Comparison of ENCODE assay signal across 25 cellular contexts in the genomic region with DNA sequence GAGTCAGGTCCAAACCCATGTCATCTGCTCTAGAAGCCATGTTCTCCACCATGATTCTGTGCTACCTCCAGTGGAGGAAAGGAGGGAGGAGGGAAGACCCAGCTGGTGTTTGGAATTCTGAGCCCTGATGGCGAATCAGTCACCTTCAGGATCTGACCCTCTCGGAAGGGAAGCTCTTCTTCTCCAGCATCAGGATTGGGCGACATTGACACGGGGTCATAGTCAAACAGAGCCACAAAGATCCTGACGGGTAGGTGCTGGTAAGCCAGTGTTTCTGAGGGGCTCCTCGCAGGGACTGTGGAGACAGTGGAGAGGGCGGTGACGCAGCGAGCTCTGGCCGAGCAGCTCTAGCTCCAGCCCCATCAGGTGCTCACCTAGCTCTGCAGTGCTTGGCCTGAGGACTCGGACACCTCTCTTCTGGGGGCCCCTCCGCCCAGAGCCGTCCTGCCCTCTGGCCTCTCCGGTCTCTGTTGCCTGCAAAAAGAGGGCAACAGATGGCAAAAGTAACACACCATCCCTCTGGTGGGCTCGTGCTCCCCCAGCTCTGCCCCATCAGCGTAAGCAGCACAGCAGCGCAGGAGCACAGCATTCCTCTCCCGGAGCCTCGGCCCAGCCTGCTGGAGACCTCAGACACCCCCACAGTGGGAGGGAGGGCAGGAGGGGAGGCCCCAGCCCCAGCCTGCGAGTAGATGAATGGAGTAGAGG. TPM values are rescaled to one million over a fixed set of nuclear protein-coding genes. Genes with fewer than 3 reads are reported as not detected.
DNase-seq lines count a peak whose midpoint lies in the region; ATAC-seq and TF ChIP-seq lines count a peak whose summit lies in the region.
"Had no signal": no experiment of that assay in that cellular context is flagged by ENCODE, and none has a peak within 500 bp of the region (broad histone marks: within the 10 kb centered on the region; RNA-seq: fewer than 3 reads in every experiment).

No MANE protein-coding gene starts in this region.

- DNase-seq in SK-N-SH (peak; percentile 26), WTC11 (ENCODE audit: low spot score) (no peak), immature natural killer cell (no peak), MM.1S (no peak)
- peak; percentile 13 for DNase-seq in stimulated activated CD8-positive, alpha-beta memory T cell treated with anti-CD3 and anti-CD28 coated beads, Interleukin-4, amount 100 ng/mL, for 48 hours
- no peak for DNase-seq in effector memory CD4-positive, alpha-beta T cell
- DNase-seq: activated T-cell treated with anti-CD3 and anti-CD28 coated beads, Interleukin-2, amount 50 U/mL, for 1 hour; brain microvascular endothelial cell; CD4-positive, alpha-beta T cell; effector memory CD8-positive, alpha-beta T cell; esophagus squamous epithelium; gastrocnemius medialis; NCI-H2029 treated with DMSO at 0.1 percent for 48 hours; NCI-H226; small intestine; stimulated activated CD4-positive, alpha-beta T cell treated with anti-CD3 and anti-CD28 coated beads, Interleukin-2, amount 100 ng/mL, for 48 hours had no signal

- H3K4me1 ChIP-seq in SK-N-SH (ENCODE audit: control insufficient read depth in 1 of 2, insufficient read depth in 2 of 2, low read depth in 1 of 2, low read length in 1 of 2) (peaks cover 0 to 3% of the 10 kb centered on the region in 2 experiments; a peak in 1 of 4 replicates), MM.1S (ENCODE audit: low read length) (no peaks in the 10 kb centered on the region; the same call in 1 of the 2 replicates)
- no peaks in the 10 kb centered on the region for H3K4me1 ChIP-seq in effector memory CD4-positive, alpha-beta T cell (ENCODE audit: control insufficient read depth, insufficient read depth, low read length, poor library complexity, severe bottlenecking)
- H3K4me1 ChIP-seq: esophagus squamous epithelium, gastrocnemius medialis had no signal

- H3K79me2 ChIP-seq in SK-N-SH (ENCODE audit: insufficient read depth): no peaks in the 10 kb centered on the region
- no peaks in the 10 kb centered on the region for H3K79me2 ChIP-seq in MM.1S (ENCODE audit: low read length)

- peaks cover 14% of the 10 kb centered on the region for H3K4me1 Mint-ChIP-seq in WTC11
- peaks cover 9 to 14% of the 10 kb centered on the region in 2 donors for H3K4me1 Mint-ChIP-seq in immature natural killer cell

- H3K9me3 Mint-ChIP-seq in WTC11 (no peaks in the 10 kb centered on the region), immature natural killer cell (no peaks in the 10 kb centered on the region)
- H3K9me3 Mint-ChIP-seq: CD4-positive, alpha-beta T cell; effector memory CD8-positive, alpha-beta T cell; stimulated activated naive CD8-positive, alpha-beta T cell treated with anti-CD3 and anti-CD28 coated beads, Interleukin-15, Interleukin-2, amounts not matched to agents 100 ng/mL and 50 ng/mL, for 24 hours had no signal

- H3K27ac Mint-ChIP-seq in WTC11: no peak overlapping the region
- peak overlapping the region in 4 of 6 donors; percentile 45 to 62 (median 55) for H3K27ac Mint-ChIP-seq in immature natural killer cell
- H3K27ac Mint-ChIP-seq: CD4-positive, alpha-beta T cell; stimulated activated naive CD8-positive, alpha-beta T cell treated with anti-CD3 and anti-CD28 coated beads, Interleukin-15, Interleukin-2, amounts not matched to agents 100 ng/mL and 50 ng/mL, for 24 hours had no signal

- WGBS in SK-N-SH (ENCODE audit: low lambda C conversion rate): 57% methylated on average over 13 of the region's 20 CpGs

- POLR2A ChIA-PET in SK-N-SH (lab: Yijun Ruan, JAX): no interaction called here
- POLR2A ChIA-PET in WTC11 (lab: Charles Lee): interaction anchor here (0.7 to 0.9 kb wide), 3 partner anchors 24 to 110 kb away, joined by 3 read pairs; partner anchors contain the start of gene RNF43

- H3K4me3 Mint-ChIP-seq in WTC11: no peak overlapping the region
- H3K4me3 Mint-ChIP-seq in immature natural killer cell: no peak overlapping the region
- H3K4me3 Mint-ChIP-seq: CD4-positive, alpha-beta T cell; effector memory CD8-positive, alpha-beta T cell; stimulated activated naive CD8-positive, alpha-beta T cell treated with anti-CD3 and anti-CD28 coated beads, Interleukin-15, Interleukin-2, amounts not matched to agents 100 ng/mL and 50 ng/mL, for 24 hours had no signal

- no peaks in the 10 kb centered on the region for H3K27me3 ChIP-seq in SK-N-SH (ENCODE audit: insufficient read depth)
- H3K27me3 ChIP-seq in effector memory CD4-positive, alpha-beta T cell (replicated peaks; ENCODE audit: control insufficient read depth, insufficient read depth, low read length, poor library complexity, severe bottlenecking): no peaks in the 10 kb centered on the region
- no peaks in the 10 kb centered on the region for H3K27me3 ChIP-seq in MM.1S (replicated peaks; ENCODE audit: insufficient read depth, low read length)
- H3K27me3 ChIP-seq: brain microvascular endothelial cell, esophagus squamous epithelium, gastrocnemius medialis, neutrophil, tibial nerve had no signal

- H3K4me3 ChIP-seq in SK-N-SH (ENCODE audit: low read depth in 2 of 2, low read length in 1 of 2) (no peak overlapping the region), MM.1S (ENCODE audit: low read length) (no peak overlapping the region)
- H3K4me3 ChIP-seq in effector memory CD4-positive, alpha-beta T cell (ENCODE audit: insufficient read depth, low read depth, low read length, poor library complexity, severe bottlenecking): no peak overlapping the region
- H3K4me3 ChIP-seq: esophagus squamous epithelium, gastrocnemius medialis, K562, tibial nerve had no signal

- no peaks in the 10 kb centered on the region for H3K36me3 ChIP-seq in SK-N-SH (replicated peaks in 1 of 2; ENCODE audit: control insufficient read depth in 1 of 2, insufficient read depth in 2 of 2, low read length in 1 of 2)
- peaks cover 13% of the 10 kb centered on the region for H3K36me3 ChIP-seq in effector memory CD4-positive, alpha-beta T cell (ENCODE audit: control insufficient read depth, insufficient read depth, low read length)
- H3K36me3 ChIP-seq in MM.1S (replicated peaks; ENCODE audit: insufficient read depth, low read length): no peaks in the 10 kb centered on the region
- H3K36me3 ChIP-seq: brain microvascular endothelial cell, esophagus squamous epithelium, gastrocnemius medialis, neutrophil had no signal

- H3K36me3 Mint-ChIP-seq in WTC11: no peaks in the 10 kb centered on the region
- H3K36me3 Mint-ChIP-seq in immature natural killer cell: peaks cover 10 to 25% (median 15%) of the 10 kb centered on the region in 3 donors

- H3K9me3 ChIP-seq in SK-N-SH: no peaks in the 10 kb centered on the region
- H3K9me3 ChIP-seq in effector memory CD4-positive, alpha-beta T cell (ENCODE audit: control insufficient read depth, low read length): no peaks in the 10 kb centered on the region
- no peaks in the 10 kb centered on the region for H3K9me3 ChIP-seq in MM.1S (replicated peaks; ENCODE audit: insufficient read depth, low read length)
- H3K9me3 ChIP-seq: esophagus squamous epithelium, gastrocnemius medialis, neutrophil, tibial nerve had no signal

- TF ChIP-seq RAD21 in SK-N-SH (IDR thresholded peaks at IDR 0.05; ENCODE audit: low read length): no peak

- ATAC-seq in SK-N-SH treated with all-trans-retinoic acid at 6 μM for 48 hours (no peak), WTC11 (no peak), HG03460 (IDR thresholded peaks at IDR 0.05; ENCODE audit: unreplicated experiment) (no peak)
- ATAC-seq: effector memory CD8-positive, alpha-beta T cell; gastrocnemius medialis; K562 had no signal

- no peak overlapping the region for H3K9ac ChIP-seq in SK-N-SH
- H3K9ac ChIP-seq in MM.1S (ENCODE audit: low read length): no peak overlapping the region

- H3K27me3 Mint-ChIP-seq in WTC11 (ENCODE audit: low read depth) (no peaks in the 10 kb centered on the region; the same call in 1 of the 2 replicates), immature natural killer cell (ENCODE audit: low read depth in 3 of 3) (peaks cover 0 to 8% (median 0%) of the 10 kb centered on the region in 3 donors)
- H3K27me3 Mint-ChIP-seq: CD4-positive, alpha-beta T cell; effector memory CD8-positive, alpha-beta T cell; stimulated activated naive CD8-positive, alpha-beta T cell treated with anti-CD3 and anti-CD28 coated beads, Interleukin-15, Interleukin-2, amounts not matched to agents 100 ng/mL and 50 ng/mL, for 24 hours had no signal

- H3K9me2 ChIP-seq in SK-N-SH (no peaks in the 10 kb centered on the region), MM.1S (replicated peaks; ENCODE audit: insufficient read depth, low read length) (no peaks in the 10 kb centered on the region)

- CTCF ChIA-PET in SK-N-SH (lab: Yijun Ruan, JAX): interaction anchor here (0.6 to 2.3 kb wide), 11 partner anchors 10 to 206 kb away, joined by 3 to 16 read pairs (median 3); partner anchors contain the start of gene MTMR4
- CTCF ChIA-PET in WTC11 (lab: Charles Lee): interaction anchor here (0.7 to 7.1 kb wide), 28 partner anchors 9 to 180 kb away, joined by 3 to 97 read pairs (median 6); partner anchors contain the start of genes HSF5, MKS1, RNF43 and SUPT4H1

- H3K27ac ChIP-seq in SK-N-SH (ENCODE audit: low read depth in 2 of 2, low read length in 1 of 2) (no peak overlapping the region), MM.1S (ENCODE audit: low read length) (no peak overlapping the region)
- no peak overlapping the region for H3K27ac ChIP-seq in effector memory CD4-positive, alpha-beta T cell (ENCODE audit: insufficient read depth, low read length, poor library complexity, severe bottlenecking)
- H3K27ac ChIP-seq: 22Rv1, brain microvascular endothelial cell, esophagus squamous epithelium, gastrocnemius medialis, neutrophil, tibial nerve had no signal

- no peak for TF ChIP-seq EP300 in SK-N-SH (IDR thresholded peaks at IDR 0.05; ENCODE audit: borderline replicate concordance in 1 of 2, low read depth in 1 of 2, low read length in 1 of 2)

- TF ChIP-seq CTCF in SK-N-SH (IDR thresholded peaks at IDR 0.05) (no peak), WTC11 (IDR thresholded peaks at IDR 0.05) (no peak), MM.1S (IDR thresholded peaks at IDR 0.05; ENCODE audit: low read length) (no peak)

- H2AFZ ChIP-seq in SK-N-SH (ENCODE audit: low read depth) (no peak overlapping the region), MM.1S (ENCODE audit: low read length) (no peak overlapping the region)

- H3F3A ChIP-seq in SK-N-SH (replicated peaks; ENCODE audit: insufficient read depth) (no peaks in the 10 kb centered on the region), MM.1S (ENCODE audit: insufficient read depth, low read length) (no peaks in the 10 kb centered on the region)

- no peak overlapping the region for H3K4me2 ChIP-seq in SK-N-SH
- H3K4me2 ChIP-seq in MM.1S (ENCODE audit: low read depth, low read length): no peak overlapping the region

- H4K20me1 ChIP-seq in SK-N-SH (ENCODE audit: insufficient read depth): no peaks in the 10 kb centered on the region
- no peaks in the 10 kb centered on the region for H4K20me1 ChIP-seq in MM.1S (ENCODE audit: insufficient read depth, low read length)

RNA-seq across cellular contexts. Expression of gene TSPOAP1, which starts 21.0 kb away (rescaled TPM):
- polyA plus RNA-seq in SK-N-SH (2012; rRNA removed) (0.79 and 1.9 TPM in 2 replicates), immature natural killer cell (10 to 100 TPM in 1 of 3 donors, 1 to 10 TPM in 2; 7.1 to 32.1 (median 8.4) TPM)
- 0.28 and 0.97 TPM in 2 replicates for polyA plus RNA-seq in SK-N-SH (2012; cell fraction: cytosol; rRNA removed)
- polyA plus RNA-seq in SK-N-SH (2012; cell fraction: nucleus; rRNA removed): 4.8 and 8.3 TPM in 2 replicates
- 10.9 to 19.0 TPM (median 16.4 TPM) in 3 replicates for total RNA-seq in WTC11 (2021)
- total RNA-seq: MCF 10A had no signal

RNA-seq across cellular contexts. Expression of gene MPO, which starts 26.9 kb away (rescaled TPM):
- polyA plus RNA-seq in SK-N-SH (2012; rRNA removed) (not detected in 2 replicates), immature natural killer cell (not detected)
- polyA plus RNA-seq in SK-N-SH (2012; cell fraction: cytosol; rRNA removed): not detected in 2 replicates
- polyA plus RNA-seq in SK-N-SH (2012; cell fraction: nucleus; rRNA removed): not detected in 2 replicates
- total RNA-seq in WTC11 (2021): not detected in 3 replicates
- total RNA-seq: esophagus squamous epithelium, HT-29, tibial nerve had no signal

RNA-seq across cellular contexts. Expression of gene SUPT4H1, which starts 44.4 kb away (rescaled TPM):
- polyA plus RNA-seq in SK-N-SH (2012; rRNA removed) (165 and 205 TPM in 2 replicates), immature natural killer cell (100 to 1,000 TPM; 133 to 170 (median 136) TPM)
- polyA plus RNA-seq in SK-N-SH (2012; cell fraction: cytosol; rRNA removed): 216 and 229 TPM in 2 replicates
- polyA plus RNA-seq in SK-N-SH (2012; cell fraction: nucleus; rRNA removed): 54.9 and 92.8 TPM in 2 replicates
- 85.5 to 91.1 TPM (median 89.3 TPM) in 3 replicates for total RNA-seq in WTC11 (2021)

Comparison
In these comparisons a context has a peak if more than half of its experiments do, and no peak if none do; other contexts are left out.
1. DNase-seq: peak in SK-N-SH (single experiment) and stimulated activated CD8-positive, alpha-beta memory T cell treated with anti-CD3 and anti-CD28 coated beads, Interleukin-4, amount 100 ng/mL, for 48 hours (single experiment); none in WTC11 (single experiment), immature natural killer cell (0 of 3), effector memory CD4-positive, alpha-beta T cell (0 of 3) and MM.1S (single experiment).